8 cellular contexts compared by ENCODE assay signal in genomic region chr16:31874354-31875111, GRCh38. TPM values are rescaled to one million over a fixed set of nuclear protein-coding genes. Genes with fewer than 3 reads are reported as not detected.
DNase-seq lines count a peak whose midpoint lies in the region; ATAC-seq and TF ChIP-seq lines count a peak whose summit lies in the region.

No MANE protein-coding gene starts in this region.

- DNase-seq in stimulated activated CD4-positive, alpha-beta T cell treated with anti-CD3 and anti-CD28 coated beads, Interleukin-2, amount 100 ng/mL, for 4 hours (ENCODE audit: low read depth): peak; percentile 28
- DNase-seq in stimulated activated CD4-positive, alpha-beta T cell treated with anti-CD3 and anti-CD28 coated beads, Interleukin-1b, Interleukin-23, amount 100 ng/mL, for 48 hours: no peak
- DNase-seq in NCI-H226 (peak; percentile 22), heart left ventricle (no peak), renal cortical epithelial cell (ENCODE audit: low read depth) (peak; percentile 71), HK-2 (ENCODE audit: unreplicated experiment) (no peak)
- DNase-seq in activated T-helper 9 cell treated with anti-CD3 and anti-CD28 coated beads, Interleukin-2, amount 50 U/mL, for 16 hours (ENCODE audit: low read depth): peak; percentile 44

- no peaks in the 10 kb centered on the region for H3K9me3 ChIP-seq in heart left ventricle

- ATAC-seq in HG02610 (IDR thresholded peaks at IDR 0.05; ENCODE audit: unreplicated experiment) (peak; percentile 38), heart left ventricle (peak in 1 of 4 donors; percentile 44)

- H3K4me1 ChIP-seq in heart left ventricle: peaks cover 3 to 74% (median 25%) of the 10 kb centered on the region in 12 donors

- intact Hi-C loops in heart left ventricle (cut with DNase I): loop anchor here (5.0 to 10.0 kb wide), 8 partner anchors 160 to 890 kb away; partner anchors contain the start of genes ARMC5 (in 4 of the 10), HSD3B7 (in 2 of the 10) and RUSF1 (in 2 of the 10)

- 7 to 9% (median 8%) methylated on average over 14 of the region's 14 CpGs for whole genome bisulfite sequencing in heart left ventricle, 4 donors

- peak overlapping the region in 11 of 12 donors; percentile 76 to 98 (median 88) for H3K27ac ChIP-seq in heart left ventricle

- TF ChIP-seq CTCF in heart left ventricle (IDR thresholded peaks at IDR 0.05): no peak

- peaks cover 0 to 21% (median 0%) of the 10 kb centered on the region in 9 donors for H3K36me3 ChIP-seq in heart left ventricle

- peak overlapping the region; percentile 72 to 100 (median 94) for H3K4me3 ChIP-seq in heart left ventricle

- no peaks in the 10 kb centered on the region for H3K27me3 ChIP-seq in heart left ventricle

- TF ChIP-seq POLR2A in heart left ventricle (IDR thresholded peaks at IDR 0.05): no peak

RNA-seq across cellular contexts. Expression of gene ZNF267, which starts 0.9 kb away (rescaled TPM):
- total RNA-seq in heart left ventricle (10 to 100 TPM in 2 of 9 donors, 1 to 10 TPM in 7; 3.1 to 22.6 (median 5.3) TPM), renal cortical epithelial cell (25.5 and 41.5 TPM in 2 replicates)
- polyA plus RNA-seq in heart left ventricle: 1 to 10 TPM; 1.6 to 5.9 TPM

Comparison
In these comparisons a context has a peak if more than half of its experiments do, and no peak if none do; other contexts are left out.
1. DNase-seq: peak in stimulated activated CD4-positive, alpha-beta T cell treated with anti-CD3 and anti-CD28 coated beads, Interleukin-2, amount 100 ng/mL, for 4 hours (single experiment), NCI-H226 (single experiment), activated T-helper 9 cell treated with anti-CD3 and anti-CD28 coated beads, Interleukin-2, amount 50 U/mL, for 16 hours (single experiment) and renal cortical epithelial cell (single experiment); none in stimulated activated CD4-positive, alpha-beta T cell treated with anti-CD3 and anti-CD28 coated beads, Interleukin-1b, Interleukin-23, amount 100 ng/mL, for 48 hours (single experiment), heart left ventricle (0 of 5) and HK-2 (single experiment).